Comparison of ENCODE assay signal across 14 cellular contexts in genomic region chr11:8934735-8935478, GRCh38. TPM values are rescaled to one million over a fixed set of nuclear protein-coding genes. Genes with fewer than 3 reads are reported as not detected.
A peak's percentile ranks its signal among the peaks of the same experiment; 100 is the strongest.
DNase-seq lines count a peak whose midpoint lies in the region; ATAC-seq and TF ChIP-seq lines count a peak whose summit lies in the region.
"Had no signal": no experiment of that assay in that cellular context is flagged by ENCODE, and none has a peak within 500 bp of the region (broad histone marks: within the 10 kb centered on the region; RNA-seq: fewer than 3 reads in every experiment).

No MANE protein-coding gene starts in this region.

- H3K4me3 Mint-ChIP-seq in progenitor cell of endocrine pancreas (ENCODE audit: low read depth) = no peak overlapping the region

- no peak for TF ChIP-seq CTCF in progenitor cell of endocrine pancreas (IDR thresholded peaks at IDR 0.05; ENCODE audit: unreplicated experiment)

- no peaks in the 10 kb centered on the region for H3K9me3 ChIP-seq in ES-I3 (ENCODE audit: control insufficient read depth, insufficient read depth, low read length)
- H3K9me3 ChIP-seq: gastroesophageal sphincter had no signal

- H3K9me3 Mint-ChIP-seq in progenitor cell of endocrine pancreas (ENCODE audit: low read depth) = no peaks in the 10 kb centered on the region

- peak overlapping the region; percentile 34; the same call in 1 of the 2 replicates for H3K9ac ChIP-seq in ES-I3 (ENCODE audit: low read depth, low read length)

- H3K4me1 Mint-ChIP-seq in progenitor cell of endocrine pancreas (ENCODE audit: low read depth) = peaks cover 1% of the 10 kb centered on the region

- no peaks in the 10 kb centered on the region for H3K36me3 ChIP-seq in ES-I3 (ENCODE audit: insufficient read depth, low read length)
- H3K36me3 ChIP-seq: gastroesophageal sphincter had no signal

- H3K4me1 ChIP-seq in ES-I3 (ENCODE audit: insufficient read depth, low read length) = peaks cover 29% of the 10 kb centered on the region
- H3K4me1 ChIP-seq: gastroesophageal sphincter had no signal

- peak overlapping the region; percentile 14 for H3K27ac Mint-ChIP-seq in progenitor cell of endocrine pancreas

- DNase-seq in RPMI7951 (ENCODE audit: low read depth) = peak; percentile 82
- DNase-seq in epithelial cell of prostate (ENCODE audit: low read depth, low spot score) = no peak
- DNase-seq in progenitor cell of endocrine pancreas (ENCODE audit: low spot score, unreplicated experiment) = no peak
- DNase-seq in cerebellar nuclear complex (lab: John Stamatoyannopoulos, UW) = no peak
- DNase-seq in T-helper 9 cell = no peak
- DNase-seq: activated CD4-positive, alpha-beta T cell treated with anti-CD3 and anti-CD28 coated beads, Interleukin-2, amount 50 U/mL, for 48 hours; aorta; DMS79; NCI-H187 had no signal

- peak overlapping the region; percentile 40 for H3K27ac ChIP-seq in epithelial cell of prostate
- H3K27ac ChIP-seq: gastroesophageal sphincter had no signal

- H3K36me3 Mint-ChIP-seq in progenitor cell of endocrine pancreas (ENCODE audit: insufficient read depth) = no peaks in the 10 kb centered on the region

- peaks cover 7% of the 10 kb centered on the region for H3K27me3 Mint-ChIP-seq in progenitor cell of endocrine pancreas

- ATAC-seq in HG03521 (IDR thresholded peaks at IDR 0.05; ENCODE audit: unreplicated experiment) = no peak
- ATAC-seq in GM21737 (IDR thresholded peaks at IDR 0.05; ENCODE audit: unreplicated experiment) = no peak
- ATAC-seq: gastroesophageal sphincter had no signal

RNA-seq across cellular contexts. Expression of gene C11orf16, which starts 2.2 kb away (rescaled TPM):
- total RNA-seq in RPMI7951 (2014; rRNA removed; shearing (Covaris generic)) = not detected in 2 replicates
- not detected in 2 replicates for total RNA-seq in progenitor cell of endocrine pancreas
- total RNA-seq: aorta, gastroesophageal sphincter, mucosa of gallbladder had no signal

RNA-seq across cellular contexts. Expression of gene ASCL3, which starts 7.9 kb away (rescaled TPM):
- not detected in 2 replicates for total RNA-seq in RPMI7951 (2014; rRNA removed; shearing (Covaris generic))
- total RNA-seq in progenitor cell of endocrine pancreas = not detected in 2 replicates
- total RNA-seq: aorta, gastroesophageal sphincter, mucosa of gallbladder had no signal

RNA-seq across cellular contexts. Expression of gene AKIP1, which starts 23.9 kb away (rescaled TPM):
- total RNA-seq in RPMI7951 (2014; rRNA removed; shearing (Covaris generic)) = 36.5 and 46.2 TPM in 2 replicates
- total RNA-seq in progenitor cell of endocrine pancreas = 15.7 and 16.5 TPM in 2 replicates

RNA-seq across cellular contexts. Expression of gene TMEM9B, which starts 29.3 kb away (rescaled TPM):
- total RNA-seq in RPMI7951 (2014; rRNA removed; shearing (Covaris generic)) = 38.4 and 40.6 TPM in 2 replicates
- total RNA-seq in progenitor cell of endocrine pancreas = 20.4 and 21.2 TPM in 2 replicates
